In the genomic region with DNA sequence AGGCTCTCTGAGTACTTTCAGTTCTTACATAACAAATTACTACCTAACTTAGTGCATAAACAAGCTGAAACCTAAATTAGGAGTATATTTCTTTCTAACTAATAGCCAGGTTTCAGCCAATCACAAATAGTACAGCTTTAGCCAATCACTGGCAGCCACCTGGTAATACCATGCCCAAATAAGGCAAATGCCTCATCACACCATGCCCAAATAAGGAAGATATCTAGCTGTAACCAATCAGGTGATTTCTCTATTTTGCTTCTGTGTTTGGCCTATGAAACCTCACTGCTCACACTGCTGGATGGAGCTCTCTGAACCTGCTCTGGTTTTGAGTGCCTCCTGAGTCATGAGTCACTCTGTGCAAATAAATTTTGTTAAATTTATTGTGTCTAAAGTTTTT, we compare ENCODE assay signal across 25 cellular contexts.
A peak's percentile ranks its signal among the peaks of the same experiment; 100 is the strongest.
DNase-seq lines count a peak whose midpoint lies in the region; ATAC-seq and TF ChIP-seq lines count a peak whose summit lies in the region.
"Had no signal": no experiment of that assay in that cellular context is flagged by ENCODE, and none has a peak within 500 bp of the region (broad histone marks: within the 10 kb centered on the region; RNA-seq: fewer than 3 reads in every experiment).

No MANE protein-coding gene starts in this region.

- no peak overlapping the region for H3K56ac ChIP-seq in mesendoderm (ENCODE audit: low read length)

- H4K5ac ChIP-seq in mesendoderm (ENCODE audit: low read length), result no peak overlapping the region

- H2AFZ ChIP-seq in mammary epithelial cell (ENCODE audit: low read depth, low read length) (no peak overlapping the region), PC-3 (ENCODE audit: low read length) (0 out of 2 replicates have a peak overlapping the region, but pooled peaks have one; percentile 25)

- BruUV-seq in MCF 10A (replicated peaks; lab: Mats Ljungman, UMichigan) (no TSS peak), mammary epithelial cell (replicated peaks; lab: Mats Ljungman, UMichigan) (no TSS peak), PC-3 (replicated peaks; lab: Mats Ljungman, UMichigan) (no TSS peak)

- no peak overlapping the region for H2BK5ac ChIP-seq in mesendoderm (ENCODE audit: low read length)

- no peak overlapping the region for H3K18ac ChIP-seq in mesendoderm (ENCODE audit: low read length)

- H2BK15ac ChIP-seq in mesendoderm (replicated peaks; ENCODE audit: low read depth), result no peak overlapping the region

- no peak overlapping the region for H3K27ac Mint-ChIP-seq in MCF 10A (ENCODE audit: low read depth, unreplicated experiment)
- H3K27ac Mint-ChIP-seq: activated T-helper 2 cell treated with anti-CD3 and anti-CD28 coated beads, Interferon-gamma antibody, Interleukin-2, Interleukin-4, amounts not matched to agents 10 μg/mL and 5 μg/mL and 100 μg/mL, durations not matched to agents 14 hours and 24 hours and 36 hours; natural killer cell; T-helper 1 cell treated with Interleukin-12 subunit alpha and Interleukin-12 subunit beta and Interleukin-4 antibody, amounts not matched to agents 30 μg/mL and 1 μg/mL, for 36 hours had no signal

- dilution Hi-C loops in mammary epithelial cell (cut with HindIII; ENCODE audit: low sequenced_read_pairs), result no loop called here

- CTCF ChIA-PET in MCF 10A (lab: Yijun Ruan, JAX) (interaction anchor here (0.5 to 2.3 kb wide), 4 partner anchors 17 to 1655 kb away, joined by 3 to 10 read pairs (median 4); no protein-coding TSS in a partner anchor), mammary epithelial cell (lab: Charles Lee; ENCODE audit: low non-redundant PET) (interaction anchor here (0.7 kb wide), 1 partner anchor 59 kb away, joined by 6 read pairs; no protein-coding TSS in a partner anchor), PC-3 (lab: Charles Lee) (interaction anchor here (0.6 to 1.2 kb wide), 3 partner anchors 17 to 433 kb away, joined by 3 to 6 read pairs (median 5); no protein-coding TSS in a partner anchor), RWPE1 (lab: Yijun Ruan, JAX) (interaction anchor here (0.6 kb wide), 1 partner anchor 1816 kb away, joined by 3 read pairs; no protein-coding TSS in a partner anchor)

- H3K4ac ChIP-seq in mesendoderm (ENCODE audit: low read depth, low read length), result no peak overlapping the region

- in situ Hi-C loops in mammary epithelial cell (cut with MboI; ENCODE audit: low sequenced_read_pairs in 2 of 2), result no loop called here

- H3F3A ChIP-seq in PC-3 (ENCODE audit: low read length, unreplicated experiment), result no peaks in the 10 kb centered on the region

- H3K9me3 ChIP-seq in mammary epithelial cell (replicated peaks; ENCODE audit: insufficient read depth, low read length), result no peaks in the 10 kb centered on the region
- no peaks in the 10 kb centered on the region for H3K9me3 ChIP-seq in PC-3 (ENCODE audit: low read length)
- H3K9me3 ChIP-seq: gastrocnemius medialis, ovary, sigmoid colon, SJCRH30, tibial nerve had no signal

- ATAC-seq in GM18909 (IDR thresholded peaks at IDR 0.05; ENCODE audit: poor library complexity, unreplicated experiment) (peak; percentile 67), PC-3 (peak; percentile 99)
- ATAC-seq: gastrocnemius medialis, natural killer cell had no signal

- no peak overlapping the region for H2BK120ac ChIP-seq in mesendoderm (ENCODE audit: low read depth, low read length)

- no peaks in the 10 kb centered on the region for H4K20me1 ChIP-seq in mammary epithelial cell (ENCODE audit: insufficient read depth, low read length)
- no peaks in the 10 kb centered on the region for H4K20me1 ChIP-seq in PC-3 (ENCODE audit: low read length)

- no peaks in the 10 kb centered on the region for H3K9me2 ChIP-seq in PC-3 (replicated peaks; ENCODE audit: low read length)

- POLR2A ChIA-PET in MCF 10A (lab: Yijun Ruan, JAX), result interaction anchor here (0.9 to 1.1 kb wide), 3 partner anchors 16 to 34 kb away, joined by 3 to 4 read pairs (median 3); no protein-coding TSS in a partner anchor
- POLR2A ChIA-PET in PC-3 (lab: Charles Lee; ENCODE audit: unreplicated experiment), result no interaction called here
- POLR2A ChIA-PET in RWPE1 (lab: Yijun Ruan, JAX; ENCODE audit: low non-redundant PET), result no interaction called here

- no peak overlapping the region for H2AK5ac ChIP-seq in mesendoderm (ENCODE audit: low read length)

- H3K4me1 Mint-ChIP-seq in MCF 10A (ENCODE audit: insufficient read depth, unreplicated experiment), result peaks cover 25% of the 10 kb centered on the region

- DNase-seq in MCF 10A (ENCODE audit: unreplicated experiment) (peak; percentile 12), mammary epithelial cell (no peak), PC-3 (peak; percentile 74), mesendoderm (peak; percentile 28), NCI-H1436 (lab: John Stamatoyannopoulos, UW) (no peak), NCI-H1694 (lab: John Stamatoyannopoulos, UW) (no peak), RWPE1 (ENCODE audit: low spot score) (no peak)
- DNase-seq: amniotic stem cell; dermis blood vessel endothelial cell; gastrocnemius medialis; GOT3; kidney glomerular epithelial cell; natural killer cell; NCI-H524 treated with DMSO at 0.1 percent for 48 hours; ovary; sigmoid colon; SJCRH30; stimulated activated naive CD4-positive, alpha-beta T cell had no signal

- H3K4me2 ChIP-seq in mammary epithelial cell (ENCODE audit: insufficient read depth, low read depth, low read length) (no peak overlapping the region), PC-3 (ENCODE audit: low read length) (peak overlapping the region; percentile 19), mesendoderm (ENCODE audit: low read length) (no peak overlapping the region)
- H3K4me2 ChIP-seq: KMS-11 had no signal

- H4K8ac ChIP-seq in mesendoderm (ENCODE audit: low read depth, low read length), result no peak overlapping the region

- no peaks in the 10 kb centered on the region for H3K36me3 ChIP-seq in mammary epithelial cell (ENCODE audit: insufficient read depth, low read length)
- no peaks in the 10 kb centered on the region for H3K36me3 ChIP-seq in PC-3 (ENCODE audit: low read depth, low read length)
- H3K36me3 ChIP-seq in mesendoderm (ENCODE audit: control insufficient read depth, insufficient read depth, low read length), result no peaks in the 10 kb centered on the region
- H3K36me3 ChIP-seq: gastrocnemius medialis, ovary, sigmoid colon, SJCRH30, tibial nerve had no signal

- H3K9me3 Mint-ChIP-seq in MCF 10A (ENCODE audit: unreplicated experiment), result no peaks in the 10 kb centered on the region
- H3K9me3 Mint-ChIP-seq: activated T-helper 2 cell treated with anti-CD3 and anti-CD28 coated beads, Interferon-gamma antibody, Interleukin-2, Interleukin-4, amounts not matched to agents 10 μg/mL and 5 μg/mL and 100 μg/mL, durations not matched to agents 14 hours and 24 hours and 36 hours; natural killer cell had no signal

- H3K4me3 ChIP-seq in mammary epithelial cell (replicated peaks in 1 of 3; ENCODE audit: insufficient read depth in 1 of 3, low read depth in 2 of 3, low read length in 3 of 3), result no peak overlapping the region
- no peak overlapping the region for H3K4me3 ChIP-seq in PC-3 (ENCODE audit: low read length)
- H3K4me3 ChIP-seq in mesendoderm (ENCODE audit: low read length), result no peak overlapping the region
- H3K4me3 ChIP-seq: gastrocnemius medialis, ovary, sigmoid colon, SJCRH30, tibial nerve had no signal

- H3K4me1 ChIP-seq in mammary epithelial cell (ENCODE audit: insufficient read depth, low read length) (peaks cover 5% of the 10 kb centered on the region), PC-3 (ENCODE audit: insufficient read depth, low read length) (peaks cover 9% of the 10 kb centered on the region), mesendoderm (ENCODE audit: control insufficient read depth, low read depth, low read length) (no peaks in the 10 kb centered on the region)
- H3K4me1 ChIP-seq: gastrocnemius medialis, sigmoid colon, SJCRH30, tibial nerve had no signal

- H3K27me3 Mint-ChIP-seq in MCF 10A (ENCODE audit: insufficient read depth, unreplicated experiment), result no peaks in the 10 kb centered on the region

- H3K79me2 ChIP-seq in mammary epithelial cell (ENCODE audit: insufficient read depth, low read length) (no peaks in the 10 kb centered on the region), PC-3 (ENCODE audit: low read length) (no peaks in the 10 kb centered on the region), mesendoderm (ENCODE audit: control insufficient read depth, insufficient read depth, low read length) (no peaks in the 10 kb centered on the region)

- H3K27ac ChIP-seq in mammary epithelial cell (ENCODE audit: insufficient read depth, low read depth, low read length) (no peak overlapping the region), PC-3 (ENCODE audit: low read length) (peak overlapping the region; percentile 64), mesendoderm (ENCODE audit: low read depth, low read length) (no peak overlapping the region), RWPE1 (no peak overlapping the region)
- H3K27ac ChIP-seq: epithelial cell of prostate, gastrocnemius medialis, KMS-11, ovary, sigmoid colon, SJCRH30, tibial nerve, VCaP had no signal

- H3K4me3 Mint-ChIP-seq in MCF 10A (ENCODE audit: unreplicated experiment), result no peak overlapping the region
- H3K4me3 Mint-ChIP-seq: natural killer cell; T-helper 1 cell treated with Interleukin-12 subunit alpha and Interleukin-12 subunit beta and Interleukin-4 antibody, amounts not matched to agents 30 μg/mL and 1 μg/mL, for 36 hours had no signal

- H3K36me3 Mint-ChIP-seq in MCF 10A (ENCODE audit: insufficient read depth, unreplicated experiment), result no peaks in the 10 kb centered on the region
- H3K36me3 Mint-ChIP-seq: natural killer cell had no signal

- TF ChIP-seq CTCF in MCF 10A (IDR thresholded peaks at IDR 0.05; ENCODE audit: unreplicated experiment) (no peak), mammary epithelial cell (conservative IDR thresholded peaks at IDR 0.05 in 1 of 2, IDR thresholded peaks at IDR 0.05 in 1 of 2; ENCODE audit: extremely low read depth in 1 of 2, insufficient read depth in 1 of 2, low read depth in 1 of 2, low read length in 2 of 2) (no peak), PC-3 (conservative IDR thresholded peaks at IDR 0.05; ENCODE audit: low read depth, low read length) (no peak), RWPE1 (conservative IDR thresholded peaks at IDR 0.05; ENCODE audit: low read depth) (no peak)

- intact Hi-C loops in MCF 10A (cut with micrococcal nuclease) (no loop called here), mammary epithelial cell (cut with micrococcal nuclease) (no loop called here), PC-3 (cut with micrococcal nuclease) (no loop called here)

- H3K9ac ChIP-seq in mammary epithelial cell (ENCODE audit: insufficient read depth, low read length) (no peak overlapping the region), PC-3 (ENCODE audit: low read length) (peak overlapping the region; percentile 23; the same call in 1 of the 2 replicates), mesendoderm (ENCODE audit: low read length) (no peak overlapping the region)
- H3K9ac ChIP-seq: KMS-11 had no signal

- no peak overlapping the region for H3K23ac ChIP-seq in mesendoderm (ENCODE audit: low read length)

- H3K79me1 ChIP-seq in mesendoderm (ENCODE audit: low read length), result no peaks in the 10 kb centered on the region

- H3K27me3 ChIP-seq in mammary epithelial cell (ENCODE audit: insufficient read depth, low read length), result no peaks in the 10 kb centered on the region
- no peaks in the 10 kb centered on the region for H3K27me3 ChIP-seq in PC-3 (ENCODE audit: low read length)
- no peaks in the 10 kb centered on the region for H3K27me3 ChIP-seq in mesendoderm (ENCODE audit: insufficient read depth, low read length, poor library complexity)
- H3K27me3 ChIP-seq: ovary, sigmoid colon, SJCRH30, tibial nerve had no signal

Comparison
In these comparisons a context has a peak if more than half of its experiments do, and no peak if none do; other contexts are left out.
1. DNase-seq: peak in MCF 10A (single experiment), PC-3 (single experiment) and mesendoderm (single experiment); none in mammary epithelial cell (single experiment), NCI-H1436 (single experiment), NCI-H1694 (single experiment) and RWPE1 (single experiment).